24 cellular contexts compared by ENCODE assay signal in genomic region chr1:236518343-236518742, GRCh38. TPM values are rescaled to one million over a fixed set of nuclear protein-coding genes. Genes with fewer than 3 reads are reported as not detected.
A peak's percentile ranks its signal among the peaks of the same experiment; 100 is the strongest.
DNase-seq lines count a peak whose midpoint lies in the region; ATAC-seq and TF ChIP-seq lines count a peak whose summit lies in the region.
"Had no signal": no experiment of that assay in that cellular context is flagged by ENCODE, and none has a peak within 500 bp of the region (broad histone marks: within the 10 kb centered on the region; RNA-seq: fewer than 3 reads in every experiment).

No MANE protein-coding gene starts in this region.

- H2BK120ac ChIP-seq in IMR-90 (ENCODE audit: low read depth, low read length): no peak overlapping the region

- no peak overlapping the region for H2BK5ac ChIP-seq in IMR-90 (ENCODE audit: low read depth, low read length, poor library complexity, severe bottlenecking)

- peak overlapping the region; percentile 34; the same call in 1 of the 2 replicates for H4K91ac ChIP-seq in IMR-90 (ENCODE audit: insufficient read depth, low read depth, low read length)

- H3K4me3 ChIP-seq in IMR-90 (ENCODE audit: insufficient read depth, low read depth, low read length) (no peak overlapping the region), epithelial cell of esophagus (ENCODE audit: low read length) (no peak overlapping the region)
- H3K4me3 ChIP-seq: SJCRH30, transverse colon had no signal

- POLR2A ChIA-PET in IMR-90 (lab: Charles Lee; ENCODE audit: unreplicated experiment) (no interaction called here), T-cell (lab: Charles Lee) (interaction anchor here in 1 of 2 donors (1.0 kb wide), 1 partner anchor 276 kb away, joined by 4 read pairs; no protein-coding TSS in a partner anchor)
- POLR2A ChIA-PET in activated CD4-positive, alpha-beta memory T cell treated with anti-CD3 and anti-CD28 coated beads for 36 hours (lab: Charles Lee): no interaction called here

- BruUV-seq in IMR-90 (replicated peaks; lab: Mats Ljungman, UMichigan): no TSS peak

- H2BK20ac ChIP-seq in IMR-90 (ENCODE audit: low read depth, low read length): no peak overlapping the region

- intact Hi-C loops in IMR-90 (cut with micrococcal nuclease): no loop called here
- intact Hi-C loops in activated CD4-positive, alpha-beta memory T cell treated with anti-CD3 and anti-CD28 coated beads for 36 hours (cut with micrococcal nuclease): loop anchor here (2.0 kb wide), 1 partner anchor 16 kb away; no protein-coding TSS in a partner anchor

- CTCF ChIA-PET in IMR-90 (lab: Yijun Ruan, JAX) (interaction anchor here (1.3 kb wide), 1 partner anchor 11 kb away, joined by 4 read pairs; no protein-coding TSS in a partner anchor), T-cell (lab: Charles Lee) (interaction anchor here in 1 of 2 donors (0.6 kb wide), 1 partner anchor 456 kb away, joined by 3 read pairs; no protein-coding TSS in a partner anchor)
- CTCF ChIA-PET in activated CD4-positive, alpha-beta memory T cell treated with anti-CD3 and anti-CD28 coated beads for 36 hours (lab: Charles Lee): no interaction called here

- peaks cover 12% of the 10 kb centered on the region for H3K4me1 ChIP-seq in IMR-90 (ENCODE audit: control insufficient read depth, insufficient read depth, low read length)

- dilution Hi-C loops in IMR-90 (cut with HindIII; ENCODE audit: low sequenced_read_pairs, unreplicated experiment): no loop called here

- H3K27ac Mint-ChIP-seq in T-cell: peak overlapping the region; percentile 66 to 96
- H3K27ac Mint-ChIP-seq in activated CD4-positive, alpha-beta memory T cell treated with anti-CD3 and anti-CD28 coated beads for 36 hours: no peak overlapping the region
- H3K27ac Mint-ChIP-seq: activated CD4-positive, alpha-beta T cell treated with anti-CD3 and anti-CD28 coated beads for 36 hours; activated naive CD4-positive, alpha-beta T cell treated with anti-CD3 and anti-CD28 coated beads for 36 hours had no signal

- no peak overlapping the region for H3K4me2 ChIP-seq in IMR-90 (ENCODE audit: low read depth, low read length)
- H3K4me2 ChIP-seq: KMS-11 had no signal

- 0 out of 2 replicates have a peak overlapping the region, but pooled peaks have one; percentile 14 for H3K14ac ChIP-seq in IMR-90 (replicated peaks; ENCODE audit: low read depth, low read length)

- H2AFZ ChIP-seq in IMR-90 (replicated peaks; ENCODE audit: low read length, poor library complexity): no peak overlapping the region

- no peaks in the 10 kb centered on the region for H3K36me3 Mint-ChIP-seq in T-cell
- H3K36me3 Mint-ChIP-seq in activated CD4-positive, alpha-beta memory T cell treated with anti-CD3 and anti-CD28 coated beads for 36 hours: no peaks in the 10 kb centered on the region

- peak; percentile 46 for DNase-seq in CD1c-positive myeloid dendritic cell (ENCODE audit: extremely low spot score)
- DNase-seq in IMR-90: no peak
- DNase-seq in T-cell: no peak
- DNase-seq in epithelial cell of esophagus (ENCODE audit: low read depth): peak; percentile 39
- no peak for DNase-seq in activated gamma-delta T cell treated with Interleukin-2 at 50 U/mL for 16 hours
- DNase-seq in activated CD4-positive, alpha-beta memory T cell treated with anti-CD3 and anti-CD28 coated beads for 36 hours: no peak
- DNase-seq in AG08396 (ENCODE audit: low spot score): no peak
- no peak for DNase-seq in omental fat pad (ENCODE audit: low spot score)
- DNase-seq: activated CD4-positive, alpha-beta T cell treated with anti-CD3 and anti-CD28 coated beads for 36 hours; activated CD8-positive, alpha-beta memory T cell treated with anti-CD3 and anti-CD28 coated beads for 24 hours; activated naive CD4-positive, alpha-beta T cell treated with anti-CD3 and anti-CD28 coated beads for 36 hours; activated T-cell treated with anti-CD3 and anti-CD28 coated beads, Interleukin-2, amount 50 U/mL, for 1 hour; aorta; CD4-positive, CD25-positive, alpha-beta regulatory T cell; DMS153; GF-D8; GOT3; head of caudate nucleus; NCI-H1048; NCI-H187; SJCRH30; T-helper 2 cell; transverse colon had no signal

- 0 out of 2 replicates have a peak overlapping the region, but pooled peaks have one; percentile 5 for H3K4ac ChIP-seq in IMR-90 (ENCODE audit: low read depth, low read length)

- no peak for TF ChIP-seq POLR2A in IMR-90 (IDR thresholded peaks at IDR 0.05; ENCODE audit: low read depth, low read length)

- no peak overlapping the region for H4K8ac ChIP-seq in IMR-90 (ENCODE audit: low read depth in 2 of 2, low read length in 2 of 2)

- no peaks in the 10 kb centered on the region for H3K27me3 Mint-ChIP-seq in T-cell
- H3K27me3 Mint-ChIP-seq in activated CD4-positive, alpha-beta memory T cell treated with anti-CD3 and anti-CD28 coated beads for 36 hours: no peaks in the 10 kb centered on the region
- H3K27me3 Mint-ChIP-seq: activated CD4-positive, alpha-beta T cell treated with anti-CD3 and anti-CD28 coated beads for 36 hours had no signal

- H3K27ac ChIP-seq in IMR-90 (ENCODE audit: insufficient read depth, low read length): no peak overlapping the region
- H3K27ac ChIP-seq: KMS-11, SJCRH30, transverse colon had no signal

- H3K4me1 Mint-ChIP-seq in T-cell: peaks cover 26 to 48% (median 43%) of the 10 kb centered on the region in 3 donors
- peaks cover 36% of the 10 kb centered on the region for H3K4me1 Mint-ChIP-seq in activated CD4-positive, alpha-beta memory T cell treated with anti-CD3 and anti-CD28 coated beads for 36 hours (ENCODE audit: low read depth)

- H3K4me3 Mint-ChIP-seq in T-cell: no peak overlapping the region
- no peak overlapping the region for H3K4me3 Mint-ChIP-seq in activated CD4-positive, alpha-beta memory T cell treated with anti-CD3 and anti-CD28 coated beads for 36 hours
- H3K4me3 Mint-ChIP-seq: activated CD4-positive, alpha-beta T cell treated with anti-CD3 and anti-CD28 coated beads for 36 hours; activated naive CD4-positive, alpha-beta T cell treated with anti-CD3 and anti-CD28 coated beads for 36 hours had no signal

- no peaks in the 10 kb centered on the region for H3K79me1 ChIP-seq in IMR-90 (ENCODE audit: low read depth in 1 of 2, low read length in 2 of 2)

- peak overlapping the region; percentile 29; the same call in 1 of the 2 replicates for H4K5ac ChIP-seq in IMR-90 (ENCODE audit: low read depth, low read length)

- ATAC-seq in IMR-90 (ENCODE audit: low read depth) (no peak), T-cell (replicated peaks in 1 of 4) (no peak), omental fat pad (ENCODE audit: low FRiP score) (no peak)
- ATAC-seq: activated CD4-positive, alpha-beta T cell treated with anti-CD3 and anti-CD28 coated beads for 36 hours had no signal

- H3K36me3 ChIP-seq in IMR-90 (ENCODE audit: control insufficient read depth, insufficient read depth, low read length): no peaks in the 10 kb centered on the region
- H3K36me3 ChIP-seq: SJCRH30, transverse colon had no signal

- peak overlapping the region; percentile 41; the same call in 1 of the 2 replicates for H3K18ac ChIP-seq in IMR-90 (ENCODE audit: low read depth, low read length)

- in situ Hi-C loops in IMR-90 (cut with MboI; ENCODE audit: low sequenced_read_pairs): no loop called here

- no peak overlapping the region for H2BK15ac ChIP-seq in IMR-90 (ENCODE audit: low read depth, low read length)

- H2AK5ac ChIP-seq in IMR-90 (ENCODE audit: low read depth, low read length): no peak overlapping the region

- H3K27me3 ChIP-seq in IMR-90 (ENCODE audit: control insufficient read depth, insufficient read depth, low read length): no peaks in the 10 kb centered on the region
- H3K27me3 ChIP-seq: SJCRH30, transverse colon had no signal

- H3K9ac ChIP-seq in IMR-90 (ENCODE audit: low read depth, low read length): no peak overlapping the region
- H3K9ac ChIP-seq: KMS-11 had no signal

- TF ChIP-seq CTCF in IMR-90 (conservative IDR thresholded peaks at IDR 0.05; ENCODE audit: low read depth, low read length): no peak
- no peak for TF ChIP-seq CTCF in epithelial cell of esophagus (IDR thresholded peaks at IDR 0.05; ENCODE audit: insufficient read depth, low read depth, low read length, missing control alignments)
- no peak for TF ChIP-seq CTCF in omental fat pad (IDR thresholded peaks at IDR 0.05)

- no peaks in the 10 kb centered on the region for H3K9me3 ChIP-seq in IMR-90 (ENCODE audit: control insufficient read depth, insufficient read depth, low read length)
- H3K9me3 ChIP-seq: SJCRH30, transverse colon had no signal

- no peak overlapping the region for H3K56ac ChIP-seq in IMR-90 (ENCODE audit: extremely low read depth, insufficient read depth, low read length)

- H3K9me3 Mint-ChIP-seq in T-cell: no peaks in the 10 kb centered on the region
- no peaks in the 10 kb centered on the region for H3K9me3 Mint-ChIP-seq in activated CD4-positive, alpha-beta memory T cell treated with anti-CD3 and anti-CD28 coated beads for 36 hours
- H3K9me3 Mint-ChIP-seq: activated naive CD4-positive, alpha-beta T cell treated with anti-CD3 and anti-CD28 coated beads for 36 hours had no signal

- no peaks in the 10 kb centered on the region for H4K20me1 ChIP-seq in IMR-90 (ENCODE audit: insufficient read depth, low read length)

- no peak for TF ChIP-seq RAD21 in IMR-90 (IDR thresholded peaks at IDR 0.05; ENCODE audit: low read length)

- H2AK9ac ChIP-seq in IMR-90 (replicated peaks; ENCODE audit: low read depth, low read length, poor library complexity): no peak overlapping the region

- peaks cover 3% of the 10 kb centered on the region; the same call in 1 of the 2 replicates for H3K9me1 ChIP-seq in IMR-90 (ENCODE audit: insufficient read depth, low read length)

- WGBS in IMR-90 (ENCODE audit: extremely low coverage in 2 of 2, insufficient read length in 1 of 2), 2 experiments: no CpG with 5 or more reads among the region's 5 CpGs

- no peak overlapping the region for H3K23ac ChIP-seq in IMR-90 (ENCODE audit: low read depth, low read length)

TF ChIP-seq in IMR-90, 13 proteins besides CTCF, POLR2A, EP300 and RAD21:
- TF ChIP-seq RCOR1 (IDR thresholded peaks at IDR 0.05; ENCODE audit: insufficient replicate concordance, low read length) (no peak), CEBPB (IDR thresholded peaks at IDR 0.05; ENCODE audit: low read depth, low read length) (peak; percentile 10; the same call in 1 of the 2 replicates), CHD1 (IDR thresholded peaks at IDR 0.05; ENCODE audit: low read depth, low read length) (no peak), FOS (IDR thresholded peaks at IDR 0.05; ENCODE audit: low read depth, low read length) (no peak), MXI1 (IDR thresholded peaks at IDR 0.05; ENCODE audit: borderline replicate concordance, low read depth, low read length) (no peak)

RNA-seq across cellular contexts. Expression of gene LGALS8, which starts 5.4 kb away (rescaled TPM):
- total RNA-seq in IMR-90 (2012; rRNA removed): 44.7 and 57.7 TPM in 2 replicates
- polyA plus RNA-seq in IMR-90 (2012; rRNA removed): 26.2 and 41.3 TPM in 2 replicates
- 11.6 and 35.4 TPM in 2 replicates for polyA plus RNA-seq in IMR-90 (2012; cell fraction: cytosol; rRNA removed)
- polyA plus RNA-seq in IMR-90 (2012; cell fraction: nucleus; rRNA removed; ENCODE audit: low replicate concordance): 27.9 and 111 TPM in 2 replicates
- total RNA-seq in T-cell: 100 to 1,000 TPM; 106 to 147 (median 124) TPM
- 10 to 100 TPM; 83.7 to 88.3 TPM for total RNA-seq in activated CD4-positive, alpha-beta memory T cell treated with anti-CD3 and anti-CD28 coated beads for 36 hours
- 100 to 1,000 TPM in 2 of 4 donors, 10 to 100 TPM in 2; 73.8 to 129 (median 110) TPM for total RNA-seq in omental fat pad

Comparison
In these comparisons a context has a peak if more than half of its experiments do, and no peak if none do; other contexts are left out.
1. DNase-seq: peak in CD1c-positive myeloid dendritic cell (single experiment) and epithelial cell of esophagus (single experiment); none in IMR-90 (single experiment), T-cell (0 of 34), activated gamma-delta T cell treated with Interleukin-2 at 50 U/mL for 16 hours (single experiment), activated CD4-positive, alpha-beta memory T cell treated with anti-CD3 and anti-CD28 coated beads for 36 hours (single experiment), AG08396 (single experiment) and omental fat pad (single experiment).